ENCODE assay signal across 1 cellular context in the genomic region with DNA sequence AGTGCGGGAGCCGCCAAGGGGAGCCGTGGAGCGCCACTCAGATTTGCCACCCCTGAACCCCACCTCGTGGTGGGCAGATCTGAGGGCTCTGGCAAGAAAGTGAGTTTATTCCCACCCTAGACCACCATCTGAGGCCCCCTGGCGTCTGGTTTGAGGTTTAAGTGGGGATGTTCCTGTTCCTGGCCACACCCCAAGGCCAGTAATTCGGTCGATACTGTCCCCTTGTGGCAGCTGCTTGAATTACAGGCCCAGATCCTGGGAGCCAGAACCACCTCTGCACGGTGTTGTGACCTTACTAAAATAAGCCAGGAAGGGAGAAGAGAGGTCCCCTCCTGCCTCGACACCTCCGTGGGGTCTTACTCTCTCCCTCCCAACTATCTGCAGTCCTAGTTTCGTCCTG.
TF ChIP-seq lines count a peak whose summit lies in the region.

No MANE protein-coding gene starts in this region.

TF ChIP-seq in SK-N-SH, 30 proteins besides CTCF, POLR2A, EP300 and RAD21 (continued from another document):
- TF ChIP-seq, protein P1, sequence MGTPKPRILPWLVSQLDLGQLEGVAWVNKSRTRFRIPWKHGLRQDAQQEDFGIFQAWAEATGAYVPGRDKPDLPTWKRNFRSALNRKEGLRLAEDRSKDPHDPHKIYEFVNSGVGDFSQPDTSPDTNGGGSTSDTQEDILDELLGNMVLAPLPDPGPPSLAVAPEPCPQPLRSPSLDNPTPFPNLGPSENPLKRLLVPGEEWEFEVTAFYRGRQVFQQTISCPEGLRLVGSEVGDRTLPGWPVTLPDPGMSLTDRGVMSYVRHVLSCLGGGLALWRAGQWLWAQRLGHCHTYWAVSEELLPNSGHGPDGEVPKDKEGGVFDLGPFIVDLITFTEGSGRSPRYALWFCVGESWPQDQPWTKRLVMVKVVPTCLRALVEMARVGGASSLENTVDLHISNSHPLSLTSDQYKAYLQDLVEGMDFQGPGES (IDR thresholded peaks at IDR 0.05; ENCODE audit: low read depth, low read length) = no peak
- TF ChIP-seq NRF1 (IDR thresholded peaks at IDR 0.05; ENCODE audit: low read depth, low read length) = no peak
